In the genomic region with DNA sequence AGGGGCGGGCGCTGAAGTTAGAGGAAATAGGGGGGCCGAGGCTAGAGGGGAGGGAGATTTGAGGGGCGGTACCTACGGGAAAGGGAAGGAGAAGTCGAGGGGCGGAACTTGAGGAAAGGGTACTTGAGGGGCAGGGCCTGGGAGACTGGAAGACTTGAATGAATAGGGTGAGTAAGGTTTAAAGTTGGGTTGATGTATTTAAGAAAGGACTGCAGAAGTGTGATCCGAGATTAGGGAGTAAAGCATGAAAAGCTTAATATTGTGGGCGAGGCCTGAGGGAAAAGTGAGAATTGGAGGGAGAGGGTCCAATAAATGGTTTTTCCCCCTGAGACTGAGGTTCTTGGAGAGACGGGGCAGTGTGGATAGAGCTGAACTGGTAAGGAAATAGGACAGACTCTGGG, we compare ENCODE assay signal across 8 cellular contexts. TPM values are rescaled to one million over a fixed set of nuclear protein-coding genes. Genes with fewer than 3 reads are reported as not detected.
A peak's percentile ranks its signal among the peaks of the same experiment; 100 is the strongest.
DNase-seq lines count a peak whose midpoint lies in the region; ATAC-seq and TF ChIP-seq lines count a peak whose summit lies in the region.

No MANE protein-coding gene starts in this region.

- no peaks in the 10 kb centered on the region for H3K27me3 ChIP-seq in AG04450 (ENCODE audit: control insufficient read depth, insufficient read depth, low read length)
- H3K27me3 ChIP-seq in HL-60 (ENCODE audit: insufficient read depth, poor library complexity, severe bottlenecking) = no peaks in the 10 kb centered on the region
- no peaks in the 10 kb centered on the region for H3K27me3 ChIP-seq in brain microvascular endothelial cell (replicated peaks)
- H3K27me3 ChIP-seq in mononuclear cell (ENCODE audit: insufficient read depth, low read length) = no peaks in the 10 kb centered on the region

- DNase-seq in AG04450 (ENCODE audit: low read depth, low spot score) = no peak
- DNase-seq in HL-60 (ENCODE audit: low read depth in 1 of 2, low spot score in 1 of 2) = peak in 1 of 2 experiments; percentile 61
- no peak for DNase-seq in brain microvascular endothelial cell
- DNase-seq in NCI-H1930 (lab: John Stamatoyannopoulos, UW) = no peak

- H3K27ac ChIP-seq in AG04450 (ENCODE audit: low read depth, low read length) (peak overlapping the region; percentile 97), HL-60 (replicated peaks) (peak overlapping the region; percentile 66), brain microvascular endothelial cell (peak overlapping the region; percentile 11)

- POLR2A ChIA-PET in AG04450 (lab: Yijun Ruan, JAX) = interaction anchor here (0.7 to 1.2 kb wide), 2 partner anchors 14 to 31 kb away, joined by 3 read pairs; no protein-coding TSS in a partner anchor

- peaks cover 6% of the 10 kb centered on the region for H3K36me3 ChIP-seq in brain microvascular endothelial cell (replicated peaks)

- no peaks in the 10 kb centered on the region for H3K9me3 ChIP-seq in AG04450 (ENCODE audit: control insufficient read depth, insufficient read depth, low read length)
- no peaks in the 10 kb centered on the region for H3K9me3 ChIP-seq in mononuclear cell (ENCODE audit: low read depth, low read length)

- in situ Hi-C loops in brain microvascular endothelial cell (cut with HindIII; ENCODE audit: low pct_ligation_motif_present, low sequenced_read_pairs) = no loop called here

- TF ChIP-seq CTCF in AG04450 (IDR thresholded peaks at IDR 0.05; ENCODE audit: low read depth, low read length) = no peak
- TF ChIP-seq CTCF in HL-60 (IDR thresholded peaks at IDR 0.05; ENCODE audit: insufficient read depth, low read length) = no peak
- no peak for TF ChIP-seq CTCF in brain microvascular endothelial cell (IDR thresholded peaks at IDR 0.05; ENCODE audit: low read depth, low read length, missing control alignments)

- CTCF ChIA-PET in AG04450 (lab: Charles Lee) = interaction anchor here (0.6 kb wide), 1 partner anchor 342 kb away, joined by 3 read pairs; no protein-coding TSS in a partner anchor

- H3K4me1 ChIP-seq in mononuclear cell (ENCODE audit: insufficient read depth, low read length) = peaks cover 21% of the 10 kb centered on the region

- ATAC-seq in GM21447 (IDR thresholded peaks at IDR 0.05; ENCODE audit: unreplicated experiment) = no peak
- no peak for ATAC-seq in GM19395 (IDR thresholded peaks at IDR 0.05; ENCODE audit: unreplicated experiment)
- ATAC-seq in GM18909 (IDR thresholded peaks at IDR 0.05; ENCODE audit: poor library complexity, unreplicated experiment) = no peak

- H3K4me3 ChIP-seq in AG04450 (ENCODE audit: low read depth, low read length) (peak overlapping the region; percentile 88), HL-60 (replicated peaks; ENCODE audit: insufficient read depth, low read length) (peak overlapping the region; percentile 90), brain microvascular endothelial cell (ENCODE audit: low read depth, low read length) (peak overlapping the region; percentile 85), mononuclear cell (ENCODE audit: low read length) (peak overlapping the region; percentile 83)

RNA-seq across cellular contexts. Expression of gene HSCB, which starts 0.7 kb away (rescaled TPM):
- polyA plus RNA-seq in AG04450 (2011; rRNA removed) = 23.9 and 24.5 TPM in 2 replicates
- 5.2 and 7.1 TPM in 2 replicates for polyA minus RNA-seq in AG04450 (2011; rRNA and poly(A)+ RNA removed)
- total RNA-seq in mononuclear cell = 8.3 TPM

RNA-seq across cellular contexts. Expression of gene CHEK2, which starts 0.9 kb away (rescaled TPM):
- 16.5 and 19.5 TPM in 2 replicates for polyA plus RNA-seq in AG04450 (2011; rRNA removed)
- polyA minus RNA-seq in AG04450 (2011; rRNA and poly(A)+ RNA removed) = 7.9 and 11.3 TPM in 2 replicates
- total RNA-seq in mononuclear cell = 5.1 TPM

RNA-seq across cellular contexts. Expression of gene CCDC117, which starts 29.9 kb away (rescaled TPM):
- polyA plus RNA-seq in AG04450 (2011; rRNA removed) = 15.0 and 24.4 TPM in 2 replicates
- polyA minus RNA-seq in AG04450 (2011; rRNA and poly(A)+ RNA removed) = 11.8 and 36.1 TPM in 2 replicates
- 26.3 TPM for total RNA-seq in mononuclear cell

RNA-seq across cellular contexts. Expression of gene XBP1, which starts 57.8 kb away (rescaled TPM):
- polyA plus RNA-seq in AG04450 (2011; rRNA removed) = 193 and 205 TPM in 2 replicates
- 222 and 244 TPM in 2 replicates for polyA minus RNA-seq in AG04450 (2011; rRNA and poly(A)+ RNA removed)
- total RNA-seq in mononuclear cell = 221 TPM

Comparison
In these comparisons a context has a peak if more than half of its experiments do, and no peak if none do; other contexts are left out.
1. H3K27ac ChIP-seq: peak in every context shown above with its lines; median percentile 97 in AG04450; 66 in HL-60; 11 in brain microvascular endothelial cell.